Comparison of ENCODE assay signal across 17 cellular contexts in the genomic region with DNA sequence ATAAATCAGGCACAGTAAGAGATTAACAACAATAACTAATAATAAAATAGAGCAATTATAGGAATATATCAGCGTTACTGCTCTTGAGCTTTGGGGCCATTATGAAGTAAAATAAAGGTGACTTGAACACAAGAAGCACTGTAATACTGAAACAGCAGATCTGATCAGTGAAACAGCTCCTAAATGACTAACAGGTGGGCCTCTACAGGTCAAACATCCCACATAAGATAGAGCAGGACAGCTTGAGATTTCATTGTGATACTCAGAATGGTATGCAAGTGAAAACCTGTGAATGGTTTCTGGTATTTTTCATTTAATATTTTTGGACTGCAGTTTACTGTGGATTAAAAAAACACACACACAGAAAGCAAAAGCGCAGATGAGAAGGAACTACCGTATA. TPM values are rescaled to one million over a fixed set of nuclear protein-coding genes. Genes with fewer than 3 reads are reported as not detected.
DNase-seq lines count a peak whose midpoint lies in the region; ATAC-seq and TF ChIP-seq lines count a peak whose summit lies in the region.
"Had no signal": no experiment of that assay in that cellular context is flagged by ENCODE, and none has a peak within 500 bp of the region (broad histone marks: within the 10 kb centered on the region; RNA-seq: fewer than 3 reads in every experiment).

No MANE protein-coding gene starts in this region.

- no peaks in the 10 kb centered on the region for H3K36me3 Mint-ChIP-seq in activated naive CD4-positive, alpha-beta T cell treated with anti-CD3 and anti-CD28 coated beads, Interleukin-2, amount 50 U/mL, for 72 hours

- no peaks in the 10 kb centered on the region for H3K9me3 Mint-ChIP-seq in activated naive CD4-positive, alpha-beta T cell treated with anti-CD3 and anti-CD28 coated beads, Interleukin-2, amount 50 U/mL, for 72 hours
- H3K9me3 Mint-ChIP-seq: activated naive CD4-positive, alpha-beta T cell treated with anti-CD3 and anti-CD28 coated beads for 36 hours; neural crest cell had no signal

- intact Hi-C loops in Right ventricle myocardium superior (cut with DNase I) = no loop called here

- peak; percentile 67 to 100 for ATAC-seq in activated naive CD4-positive, alpha-beta T cell treated with anti-CD3 and anti-CD28 coated beads, Interleukin-2, amount 50 U/mL, for 72 hours
- ATAC-seq in GM21576 (IDR thresholded peaks at IDR 0.05; ENCODE audit: unreplicated experiment) (peak; percentile 71), HG03095 (IDR thresholded peaks at IDR 0.05; ENCODE audit: unreplicated experiment) (peak; percentile 70), SK-N-SH treated with all-trans-retinoic acid at 6 μM for 48 hours (no peak), Right ventricle myocardium superior (ENCODE audit: poor library complexity) (no peak), GM19467 (IDR thresholded peaks at IDR 0.05; ENCODE audit: unreplicated experiment) (no peak)
- ATAC-seq in stimulated activated naive CD8-positive, alpha-beta T cell treated with anti-CD3 and anti-CD28 coated beads, Interleukin-15, Interleukin-2, amounts not matched to agents 100 U/mL and 50 U/mL, for 24 hours = peak; percentile 82

- no peak overlapping the region for H3K27ac Mint-ChIP-seq in activated naive CD4-positive, alpha-beta T cell treated with anti-CD3 and anti-CD28 coated beads, Interleukin-2, amount 50 U/mL, for 72 hours
- H3K27ac Mint-ChIP-seq: activated naive CD4-positive, alpha-beta T cell treated with anti-CD3 and anti-CD28 coated beads for 36 hours had no signal

- DNase-seq in activated naive CD4-positive, alpha-beta T cell treated with anti-CD3 and anti-CD28 coated beads, Interleukin-2, amount 50 U/mL, for 72 hours (ENCODE audit: low spot score in 2 of 2) = no peak
- no peak for DNase-seq in activated naive CD4-positive, alpha-beta T cell treated with anti-CD3 and anti-CD28 coated beads, Interleukin-2, amount 50 U/mL, for 16 hours
- DNase-seq in stimulated activated naive CD8-positive, alpha-beta T cell treated with anti-CD3 and anti-CD28 coated beads, Interleukin-15, Interleukin-2, amounts not matched to agents 100 U/mL and 50 U/mL, for 24 hours = no peak
- DNase-seq in Right ventricle myocardium superior = no peak
- DNase-seq: activated naive CD4-positive, alpha-beta T cell treated with anti-CD3 and anti-CD28 coated beads for 36 hours; EL; esophagus squamous epithelium; glutamatergic neuron; HCEC 1CT; NCI-H2029 treated with DMSO at 0.1 percent for 48 hours; NCI-H524 treated with DMSO at 0.1 percent for 48 hours; PC-9 had no signal

TF ChIP-seq in SK-N-SH treated with all-trans-retinoic acid at 6 μM for 48 hours, 23 proteins besides CTCF, POLR2A, EP300 and RAD21:
- no peak for TF ChIP-seq ARNTL (CRISPR knock-in tag; IDR thresholded peaks at IDR 0.05; ENCODE audit: borderline replicate concordance, low read depth)
- TF ChIP-seq, protein P1, sequence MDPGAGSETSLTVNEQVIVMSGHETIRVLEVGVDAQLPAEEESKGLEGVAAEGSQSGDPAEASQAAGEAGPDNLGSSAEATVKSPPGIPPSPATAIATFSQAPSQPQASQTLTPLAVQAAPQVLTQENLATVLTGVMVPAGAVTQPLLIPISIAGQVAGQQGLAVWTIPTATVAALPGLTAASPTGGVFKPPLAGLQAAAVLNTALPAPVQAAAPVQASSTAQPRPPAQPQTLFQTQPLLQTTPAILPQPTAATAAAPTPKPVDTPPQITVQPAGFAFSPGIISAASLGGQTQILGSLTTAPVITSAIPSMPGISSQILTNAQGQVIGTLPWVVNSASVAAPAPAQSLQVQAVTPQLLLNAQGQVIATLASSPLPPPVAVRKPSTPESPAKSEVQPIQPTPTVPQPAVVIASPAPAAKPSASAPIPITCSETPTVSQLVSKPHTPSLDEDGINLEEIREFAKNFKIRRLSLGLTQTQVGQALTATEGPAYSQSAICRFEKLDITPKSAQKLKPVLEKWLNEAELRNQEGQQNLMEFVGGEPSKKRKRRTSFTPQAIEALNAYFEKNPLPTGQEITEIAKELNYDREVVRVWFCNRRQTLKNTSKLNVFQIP (CRISPR knock-in tag; IDR thresholded peaks at IDR 0.05; ENCODE audit: borderline replicate concordance, low read depth) = no peak
- no peak for TF ChIP-seq OSR1 (CRISPR knock-in tag; IDR thresholded peaks at IDR 0.05)
- TF ChIP-seq ZNF70 (CRISPR knock-in tag; IDR thresholded peaks at IDR 0.05) = no peak
- no peak for TF ChIP-seq BACH2 (CRISPR knock-in tag; IDR thresholded peaks at IDR 0.05; ENCODE audit: borderline replicate concordance)
- TF ChIP-seq TOX (CRISPR knock-in tag; IDR thresholded peaks at IDR 0.05; ENCODE audit: borderline replicate concordance) = no peak
- no peak for TF ChIP-seq ZFP30 (CRISPR knock-in tag; IDR thresholded peaks at IDR 0.05)
- TF ChIP-seq, protein P2, sequence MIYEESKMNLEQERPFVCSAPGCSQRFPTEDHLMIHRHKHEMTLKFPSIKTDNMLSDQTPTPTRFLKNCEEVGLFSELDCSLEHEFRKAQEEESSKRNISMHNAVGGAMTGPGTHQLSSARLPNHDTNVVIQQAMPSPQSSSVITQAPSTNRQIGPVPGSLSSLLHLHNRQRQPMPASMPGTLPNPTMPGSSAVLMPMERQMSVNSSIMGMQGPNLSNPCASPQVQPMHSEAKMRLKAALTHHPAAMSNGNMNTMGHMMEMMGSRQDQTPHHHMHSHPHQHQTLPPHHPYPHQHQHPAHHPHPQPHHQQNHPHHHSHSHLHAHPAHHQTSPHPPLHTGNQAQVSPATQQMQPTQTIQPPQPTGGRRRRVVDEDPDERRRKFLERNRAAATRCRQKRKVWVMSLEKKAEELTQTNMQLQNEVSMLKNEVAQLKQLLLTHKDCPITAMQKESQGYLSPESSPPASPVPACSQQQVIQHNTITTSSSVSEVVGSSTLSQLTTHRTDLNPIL (CRISPR knock-in tag; IDR thresholded peaks at IDR 0.05; ENCODE audit: low read depth) = no peak
- TF ChIP-seq, protein P3, sequence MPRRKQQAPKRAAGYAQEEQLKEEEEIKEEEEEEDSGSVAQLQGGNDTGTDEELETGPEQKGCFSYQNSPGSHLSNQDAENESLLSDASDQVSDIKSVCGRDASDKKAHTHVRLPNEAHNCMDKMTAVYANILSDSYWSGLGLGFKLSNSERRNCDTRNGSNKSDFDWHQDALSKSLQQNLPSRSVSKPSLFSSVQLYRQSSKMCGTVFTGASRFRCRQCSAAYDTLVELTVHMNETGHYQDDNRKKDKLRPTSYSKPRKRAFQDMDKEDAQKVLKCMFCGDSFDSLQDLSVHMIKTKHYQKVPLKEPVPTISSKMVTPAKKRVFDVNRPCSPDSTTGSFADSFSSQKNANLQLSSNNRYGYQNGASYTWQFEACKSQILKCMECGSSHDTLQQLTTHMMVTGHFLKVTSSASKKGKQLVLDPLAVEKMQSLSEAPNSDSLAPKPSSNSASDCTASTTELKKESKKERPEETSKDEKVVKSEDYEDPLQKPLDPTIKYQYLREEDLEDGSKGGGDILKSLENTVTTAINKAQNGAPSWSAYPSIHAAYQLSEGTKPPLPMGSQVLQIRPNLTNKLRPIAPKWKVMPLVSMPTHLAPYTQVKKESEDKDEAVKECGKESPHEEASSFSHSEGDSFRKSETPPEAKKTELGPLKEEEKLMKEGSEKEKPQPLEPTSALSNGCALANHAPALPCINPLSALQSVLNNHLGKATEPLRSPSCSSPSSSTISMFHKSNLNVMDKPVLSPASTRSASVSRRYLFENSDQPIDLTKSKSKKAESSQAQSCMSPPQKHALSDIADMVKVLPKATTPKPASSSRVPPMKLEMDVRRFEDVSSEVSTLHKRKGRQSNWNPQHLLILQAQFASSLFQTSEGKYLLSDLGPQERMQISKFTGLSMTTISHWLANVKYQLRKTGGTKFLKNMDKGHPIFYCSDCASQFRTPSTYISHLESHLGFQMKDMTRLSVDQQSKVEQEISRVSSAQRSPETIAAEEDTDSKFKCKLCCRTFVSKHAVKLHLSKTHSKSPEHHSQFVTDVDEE (CRISPR knock-in tag; IDR thresholded peaks at IDR 0.05) = no peak
- no peak for TF ChIP-seq SNAI2 (CRISPR knock-in tag; IDR thresholded peaks at IDR 0.05)
- TF ChIP-seq ZC3H10 (CRISPR knock-in tag; IDR thresholded peaks at IDR 0.05) = no peak
- no peak for TF ChIP-seq ESRRG (CRISPR knock-in tag; IDR thresholded peaks at IDR 0.05)
- no peak for TF ChIP-seq PPARA (CRISPR knock-in tag; IDR thresholded peaks at IDR 0.05; ENCODE audit: borderline replicate concordance)

RNA-seq across cellular contexts. Expression of a gene that starts 24.0 kb away (rescaled TPM):
- 10 to 100 TPM; 17.6 to 21.3 TPM for total RNA-seq in activated naive CD4-positive, alpha-beta T cell treated with anti-CD3 and anti-CD28 coated beads, Interleukin-2, amount 50 U/mL, for 72 hours
- 5.6 TPM for total RNA-seq in Right ventricle myocardium superior

Comparison
In these comparisons a context has a peak if more than half of its experiments do, and no peak if none do; other contexts are left out.
1. ATAC-seq: peak in activated naive CD4-positive, alpha-beta T cell treated with anti-CD3 and anti-CD28 coated beads, Interleukin-2, amount 50 U/mL, for 72 hours (2 of 2), GM21576 (single experiment), HG03095 (single experiment) and stimulated activated naive CD8-positive, alpha-beta T cell treated with anti-CD3 and anti-CD28 coated beads, Interleukin-15, Interleukin-2, amounts not matched to agents 100 U/mL and 50 U/mL, for 24 hours (single experiment); none in SK-N-SH treated with all-trans-retinoic acid at 6 μM for 48 hours (single experiment), Right ventricle myocardium superior (single experiment) and GM19467 (single experiment).